In genomic region chr14:54834727-54835126, GRCh38 we compare ENCODE assay signal across 7 cellular contexts.
"Had no signal": no experiment of that assay in that cellular context is flagged by ENCODE, and none has a peak within 500 bp of the region (broad histone marks: within the 10 kb centered on the region; RNA-seq: fewer than 3 reads in every experiment).

No MANE protein-coding gene starts in this region.

- H3K27ac Mint-ChIP-seq: GM23338, H9, IgD-negative memory B cell had no signal

- H3K4me3 ChIP-seq: GM23338 had no signal

- FAIRE-seq: H1, H54, HTR-8/SVneo had no signal

- ATAC-seq: GM23338 had no signal

- H3K4me1 Mint-ChIP-seq: GM23338, H9, IgD-negative memory B cell had no signal

- H3K4me3 Mint-ChIP-seq: GM23338, H9, IgD-negative memory B cell had no signal

- H3K9me3 Mint-ChIP-seq: GM23338 had no signal

- DNase-seq: H9, HCEC 1CT had no signal
